ENCODE assay signal across 26 cellular contexts in the genomic region with DNA sequence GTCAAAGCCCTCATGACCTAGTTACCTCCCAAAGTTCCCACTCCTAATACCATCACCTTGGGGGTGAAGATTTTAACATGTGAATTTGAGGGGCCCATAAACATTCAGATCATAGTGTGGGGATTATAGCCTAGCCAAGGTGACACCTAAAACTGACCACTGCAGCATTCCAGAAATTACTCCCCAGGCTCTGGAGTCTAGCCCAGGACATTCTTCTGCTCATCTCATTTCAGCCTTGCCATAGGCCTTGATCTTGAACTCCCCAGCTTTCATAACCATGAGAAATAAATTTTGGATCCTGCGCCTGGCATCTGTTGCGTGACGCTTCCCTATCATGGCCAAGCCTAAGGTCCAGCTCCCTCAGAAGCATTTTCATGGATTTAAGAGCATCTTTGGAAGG.
"Had no signal": no experiment of that assay in that cellular context is flagged by ENCODE, and none has a peak within 500 bp of the region (broad histone marks: within the 10 kb centered on the region; RNA-seq: fewer than 3 reads in every experiment).

No MANE protein-coding gene starts in this region.

- H3K4me1 Mint-ChIP-seq: naive thymus-derived CD8-positive, alpha-beta T cell; stimulated activated naive CD8-positive, alpha-beta T cell treated with anti-CD3 and anti-CD28 coated beads, Interleukin-15, amount 100 ng/mL, for 72 hours had no signal

- H3K36me3 ChIP-seq: gastrocnemius medialis, heart right ventricle, prostate gland, suprapubic skin, transverse colon, uterus had no signal

- H3K4me3 Mint-ChIP-seq: activated T-helper 1 cell treated with anti-CD3 and anti-CD28 coated beads, Interleukin-12 subunit alpha, Interleukin-12 subunit beta, Interleukin-2, Interleukin-4 antibody, amounts not matched to agents 30 ng/mL and 10 ng/mL and 1 ng/mL, durations not matched to agents 14 hours and 24 hours and 36 hours; effector memory CD8-positive, alpha-beta T cell; naive thymus-derived CD8-positive, alpha-beta T cell; stimulated activated naive CD8-positive, alpha-beta T cell treated with anti-CD3 and anti-CD28 coated beads, Interleukin-15, amount 100 ng/mL, for 72 hours had no signal

- H3K27me3 ChIP-seq: body of pancreas, gastrocnemius medialis, heart right ventricle, suprapubic skin, transverse colon, uterus had no signal

- H3K36me3 Mint-ChIP-seq: activated naive CD4-positive, alpha-beta T cell treated with anti-CD3 and anti-CD28 coated beads, Interleukin-2, amount 50 U/mL, for 72 hours; naive thymus-derived CD8-positive, alpha-beta T cell had no signal

- H3K9me3 Mint-ChIP-seq: activated naive CD4-positive, alpha-beta T cell treated with anti-CD3 and anti-CD28 coated beads, Interleukin-2, amount 50 U/mL, for 72 hours; activated T-helper 1 cell treated with anti-CD3 and anti-CD28 coated beads, Interleukin-12 subunit alpha, Interleukin-12 subunit beta, Interleukin-2, Interleukin-4 antibody, amounts not matched to agents 30 ng/mL and 10 ng/mL and 1 ng/mL, durations not matched to agents 14 hours and 24 hours and 36 hours; effector memory CD8-positive, alpha-beta T cell; stimulated activated naive CD8-positive, alpha-beta T cell treated with anti-CD3 and anti-CD28 coated beads, Interleukin-15, amount 100 ng/mL, for 72 hours had no signal

- H3K4me1 ChIP-seq: body of pancreas, gastrocnemius medialis, prostate gland, uterus had no signal

- H3K4me3 ChIP-seq: body of pancreas, gastrocnemius medialis, heart right ventricle, prostate gland, suprapubic skin, transverse colon, uterus had no signal

- H3K27ac Mint-ChIP-seq: activated naive CD4-positive, alpha-beta T cell treated with anti-CD3 and anti-CD28 coated beads, Interleukin-2, amount 50 U/mL, for 72 hours; activated T-helper 1 cell treated with anti-CD3 and anti-CD28 coated beads, Interleukin-12 subunit alpha, Interleukin-12 subunit beta, Interleukin-2, Interleukin-4 antibody, amounts not matched to agents 30 ng/mL and 10 ng/mL and 1 ng/mL, durations not matched to agents 14 hours and 24 hours and 36 hours; effector memory CD8-positive, alpha-beta T cell; naive thymus-derived CD8-positive, alpha-beta T cell had no signal

- ATAC-seq: activated naive CD4-positive, alpha-beta T cell treated with anti-CD3 and anti-CD28 coated beads, Interleukin-2, amount 50 U/mL, for 72 hours; body of pancreas; effector memory CD8-positive, alpha-beta T cell; heart right ventricle; left cardiac atrium; naive thymus-derived CD8-positive, alpha-beta T cell; right cardiac atrium; stimulated activated naive CD8-positive, alpha-beta T cell treated with anti-CD3 and anti-CD28 coated beads, Interleukin-15, amount 100 ng/mL, for 72 hours had no signal

- H3K9me3 ChIP-seq: body of pancreas, gastrocnemius medialis, heart right ventricle, prostate gland, suprapubic skin, transverse colon, uterus had no signal

- DNase-seq: activated CD4-positive, alpha-beta T cell treated with anti-CD3 and anti-CD28 coated beads, Interleukin-2, amount 50 U/mL, for 48 hours; activated gamma-delta T cell treated with Interleukin-2 at 50 U/mL for 16 hours; activated T-cell treated with anti-CD3 and anti-CD28 coated beads for 4 hours; amniotic stem cell; body of pancreas; caudate nucleus; effector memory CD8-positive, alpha-beta T cell; gastrocnemius medialis; heart right ventricle; left cardiac atrium; mesendoderm; naive thymus-derived CD8-positive, alpha-beta T cell; right cardiac atrium; small intestine; stimulated activated CD4-positive, alpha-beta T cell treated with anti-CD3 and anti-CD28 coated beads, Interleukin-15, amount 100 ng/mL, for 24 hours; stimulated activated CD4-positive, alpha-beta T cell treated with anti-CD3 and anti-CD28 coated beads, Interleukin-2, amount 100 ng/mL, for 48 hours; stimulated activated naive CD8-positive, alpha-beta T cell treated with anti-CD3 and anti-CD28 coated beads, Interleukin-15, amount 100 ng/mL, for 72 hours; T-helper 2 cell; transverse colon; uterus had no signal

- H3K27ac ChIP-seq: body of pancreas, epithelial cell of prostate, gastrocnemius medialis, heart right ventricle, prostate gland, suprapubic skin, transverse colon, uterus, VCaP had no signal
